ENCODE assay signal across 12 cellular contexts in the genomic region with DNA sequence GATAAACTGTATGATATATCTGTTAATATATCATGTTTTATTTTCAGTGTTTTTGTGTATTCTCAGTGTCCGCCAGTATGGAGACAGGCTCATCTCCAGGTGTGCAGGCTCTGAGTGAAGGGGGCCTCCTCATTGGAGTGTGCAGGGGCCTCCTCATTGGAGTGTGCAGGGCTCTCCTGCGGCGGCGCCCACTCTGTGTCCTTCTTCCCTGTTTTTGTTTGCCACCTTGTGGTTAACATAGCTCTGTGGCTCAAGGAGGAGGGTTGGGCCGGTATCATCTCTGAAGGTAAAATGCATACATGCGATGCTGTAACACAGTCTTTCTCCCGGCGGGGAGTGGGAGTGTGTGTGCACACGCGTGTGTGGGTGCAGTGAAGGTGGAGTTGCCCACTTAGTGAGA.
DNase-seq lines count a peak whose midpoint lies in the region; ATAC-seq and TF ChIP-seq lines count a peak whose summit lies in the region.
"Had no signal": no experiment of that assay in that cellular context is flagged by ENCODE, and none has a peak within 500 bp of the region (broad histone marks: within the 10 kb centered on the region; RNA-seq: fewer than 3 reads in every experiment).

No MANE protein-coding gene starts in this region.

- TF ChIP-seq POLR2A in HCT116 (IDR thresholded peaks at IDR 0.05; ENCODE audit: borderline replicate concordance, extremely low read depth, insufficient read depth, insufficient read length): no peak

- H3K9me3 Mint-ChIP-seq in activated T-helper 17 cell treated with anti-CD3 and anti-CD28 coated beads, Interleukin-2, amount 50 U/mL, for 72 hours: no peaks in the 10 kb centered on the region

- H3K36me3 ChIP-seq in HCT116 (ENCODE audit: control insufficient read depth in 1 of 2, insufficient read depth in 2 of 2, low read length in 2 of 2) (no peaks in the 10 kb centered on the region), WERI-Rb-1 (no peaks in the 10 kb centered on the region), smooth muscle cell (ENCODE audit: low read depth) (no peaks in the 10 kb centered on the region)
- H3K36me3 ChIP-seq: adrenal gland had no signal

- H3K4me1 ChIP-seq in HCT116 (ENCODE audit: control insufficient read depth in 1 of 2, insufficient read depth in 2 of 2, low read length in 2 of 2): peaks cover 64 to 83% of the 10 kb centered on the region in 2 experiments
- peaks cover 68% of the 10 kb centered on the region for H3K4me1 ChIP-seq in smooth muscle cell (ENCODE audit: low read depth)

- H3K27ac Mint-ChIP-seq in activated T-helper 17 cell treated with anti-CD3 and anti-CD28 coated beads, Interleukin-2, amount 50 U/mL, for 72 hours: no peak overlapping the region

- H3F3A ChIP-seq in smooth muscle cell (ENCODE audit: low read depth): peaks cover 20% of the 10 kb centered on the region

- H3K4me3 ChIP-seq in HCT116 (replicated peaks in 1 of 2; ENCODE audit: low read depth in 1 of 2, low read length in 2 of 2) (no peak overlapping the region), WERI-Rb-1 (ENCODE audit: low read depth, low read length) (no peak overlapping the region; the same call in 1 of the 2 replicates), iPS-18c (ENCODE audit: insufficient read depth, low read depth, low read length) (peak overlapping the region; percentile 58), smooth muscle cell (no peak overlapping the region)
- H3K4me3 ChIP-seq: adrenal gland had no signal

- H3K9me2 ChIP-seq in HCT116 (ENCODE audit: insufficient read depth): no peaks in the 10 kb centered on the region

- ATAC-seq in HCT116 (peak; percentile 74), HG03520 (IDR thresholded peaks at IDR 0.05; ENCODE audit: unreplicated experiment) (no peak)
- ATAC-seq in activated T-helper 17 cell treated with anti-CD3 and anti-CD28 coated beads, Interleukin-2, amount 50 U/mL, for 72 hours (replicated peaks): no peak

- 58% methylated on average over 10 of the region's 10 CpGs for WGBS in smooth muscle cell (ENCODE audit: low lambda C conversion rate)

- H3K9me3 ChIP-seq in HCT116 (ENCODE audit: control insufficient read depth in 1 of 2, insufficient read depth in 1 of 2, low read depth in 1 of 2, low read length in 2 of 2): no peaks in the 10 kb centered on the region
- H3K9me3 ChIP-seq in WERI-Rb-1 (ENCODE audit: severe bottlenecking): no peaks in the 10 kb centered on the region
- H3K9me3 ChIP-seq in iPS-18c (ENCODE audit: control insufficient read depth, insufficient read depth, low read length): no peaks in the 10 kb centered on the region
- H3K9me3 ChIP-seq in smooth muscle cell (replicated peaks; ENCODE audit: low read depth): no peaks in the 10 kb centered on the region
- H3K9me3 ChIP-seq: adrenal gland had no signal

- CTCF ChIA-PET in HCT116 (lab: Charles Lee): interaction anchor here (1.0 kb wide), 1 partner anchor 115 kb away, joined by 4 read pairs; no protein-coding TSS in a partner anchor

- H2AFZ ChIP-seq in HCT116 (ENCODE audit: low read depth, low read length, poor library complexity, severe bottlenecking) (no peak overlapping the region), smooth muscle cell (ENCODE audit: low read depth) (peak overlapping the region; percentile 81)

- no peaks in the 10 kb centered on the region for H3K36me3 Mint-ChIP-seq in activated T-helper 17 cell treated with anti-CD3 and anti-CD28 coated beads, Interleukin-2, amount 50 U/mL, for 72 hours (ENCODE audit: low read depth)

- H3K27ac ChIP-seq in HCT116 (ENCODE audit: low read depth, low read length) (peak overlapping the region; percentile 80), WERI-Rb-1 (peak overlapping the region; percentile 85), smooth muscle cell (ENCODE audit: low read depth) (peak overlapping the region; percentile 98)

- peaks cover 29% of the 10 kb centered on the region for H3K4me1 Mint-ChIP-seq in activated T-helper 17 cell treated with anti-CD3 and anti-CD28 coated beads, Interleukin-2, amount 50 U/mL, for 72 hours

- H3K27me3 Mint-ChIP-seq in activated T-helper 17 cell treated with anti-CD3 and anti-CD28 coated beads, Interleukin-2, amount 50 U/mL, for 72 hours: no peaks in the 10 kb centered on the region

- TF ChIP-seq CTCF in HCT116 (IDR thresholded peaks at IDR 0.05 in 2 of 3, conservative IDR thresholded peaks at IDR 0.05 in 1 of 3; ENCODE audit: borderline replicate concordance in 1 of 3, insufficient read depth in 1 of 3, low read depth in 2 of 3, low read length in 2 of 3) (peak; percentile 17 to 34 (median 25); a peak in 4 of 6 replicates), WERI-Rb-1 (IDR thresholded peaks at IDR 0.05; ENCODE audit: low read depth, low read length) (peak; percentile 8; the same call in 1 of the 2 replicates), smooth muscle cell (IDR thresholded peaks at IDR 0.05; ENCODE audit: borderline replicate concordance, insufficient read depth, poor library complexity, severe bottlenecking) (no peak)

- H3K4me3 Mint-ChIP-seq in activated T-helper 17 cell treated with anti-CD3 and anti-CD28 coated beads, Interleukin-2, amount 50 U/mL, for 72 hours: no peak overlapping the region

- H4K20me1 ChIP-seq in HCT116 (ENCODE audit: insufficient read depth): no peaks in the 10 kb centered on the region
- no peaks in the 10 kb centered on the region for H4K20me1 ChIP-seq in smooth muscle cell (ENCODE audit: low read depth)

- intact Hi-C loops in HCT116 (cut with micrococcal nuclease): loop anchor here (10.0 kb wide), 3 partner anchors 109 to 421 kb away; no protein-coding TSS in a partner anchor

- no TSS peak for BruUV-seq in HCT116 (replicated peaks; lab: Mats Ljungman, UMichigan)

- H3K27me3 ChIP-seq in HCT116 (ENCODE audit: insufficient read depth, low read length) (no peaks in the 10 kb centered on the region), WERI-Rb-1 (ENCODE audit: insufficient read depth, low read depth, severe bottlenecking) (no peaks in the 10 kb centered on the region), smooth muscle cell (ENCODE audit: low read depth) (no peaks in the 10 kb centered on the region)
- H3K27me3 ChIP-seq: adrenal gland had no signal

- POLR2A ChIA-PET in HCT116 (lab: Charles Lee): interaction anchor here (1.0 kb wide), 1 partner anchor 184 kb away, joined by 3 read pairs; no protein-coding TSS in a partner anchor

- H3K4me2 ChIP-seq in HCT116 (ENCODE audit: low read length): peak overlapping the region; percentile 0; the same call in 1 of the 2 replicates
- H3K4me2 ChIP-seq in smooth muscle cell: peak overlapping the region; percentile 77

- H3K9ac ChIP-seq in HCT116 (ENCODE audit: low read length) (no peak overlapping the region), smooth muscle cell (ENCODE audit: low read depth) (peak overlapping the region; percentile 83)

- TF ChIP-seq RAD21 in HCT116 (IDR thresholded peaks at IDR 0.05; ENCODE audit: low read depth): peak; percentile 64

- no peaks in the 10 kb centered on the region for H3K79me2 ChIP-seq in HCT116 (ENCODE audit: insufficient read depth, low read length)
- H3K79me2 ChIP-seq in smooth muscle cell (ENCODE audit: low read depth): no peaks in the 10 kb centered on the region

- DNase-seq in HCT116 (ENCODE audit: low read depth, low spot score) (peak; percentile 13), WERI-Rb-1 (peak; percentile 54), smooth muscle cell (lab: John Stamatoyannopoulos, UW; ENCODE audit: unreplicated experiment) (no peak), Kasumi-1 (lab: John Stamatoyannopoulos, UW) (no peak), hypothalamus (lab: John Stamatoyannopoulos, UW) (no peak)
- DNase-seq: activated CD4-positive, alpha-beta T cell treated with anti-CD3 and anti-CD28 coated beads for 48 hours; DMS153; stimulated activated CD4-positive, alpha-beta T cell treated with anti-CD3 and anti-CD28 coated beads, Interleukin-4, amount 100 ng/mL, for 24 hours had no signal

- RAD21 ChIA-PET in HCT116 (lab: Charles Lee; ENCODE audit: low non-redundant PET in 1 of 2, low total read pairs in 2 of 2, uncharacterized antibody in 2 of 2, unreplicated experiment in 2 of 2): interaction anchor here in 1 of 2 experiments (1.2 kb wide), 1 partner anchor 65 kb away, joined by 3 read pairs; no protein-coding TSS in a partner anchor

TF ChIP-seq in HCT116, 20 proteins besides CTCF, POLR2A, EP300 and RAD21:
- TF ChIP-seq, protein P1, sequence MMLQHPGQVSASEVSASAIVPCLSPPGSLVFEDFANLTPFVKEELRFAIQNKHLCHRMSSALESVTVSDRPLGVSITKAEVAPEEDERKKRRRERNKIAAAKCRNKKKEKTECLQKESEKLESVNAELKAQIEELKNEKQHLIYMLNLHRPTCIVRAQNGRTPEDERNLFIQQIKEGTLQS (IDR thresholded peaks at IDR 0.05): no peak
- no peak for TF ChIP-seq EGR1 (IDR thresholded peaks at IDR 0.05; ENCODE audit: low read depth)
- TF ChIP-seq POLR2AphosphoS5 (IDR thresholded peaks at IDR 0.05; ENCODE audit: low read depth, low read length): no peak
- TF ChIP-seq, protein P2, sequence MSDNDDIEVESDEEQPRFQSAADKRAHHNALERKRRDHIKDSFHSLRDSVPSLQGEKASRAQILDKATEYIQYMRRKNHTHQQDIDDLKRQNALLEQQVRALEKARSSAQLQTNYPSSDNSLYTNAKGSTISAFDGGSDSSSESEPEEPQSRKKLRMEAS (IDR thresholded peaks at IDR 0.05): no peak
- TF ChIP-seq JUND (IDR thresholded peaks at IDR 0.05): no peak
- TF ChIP-seq, protein P3, sequence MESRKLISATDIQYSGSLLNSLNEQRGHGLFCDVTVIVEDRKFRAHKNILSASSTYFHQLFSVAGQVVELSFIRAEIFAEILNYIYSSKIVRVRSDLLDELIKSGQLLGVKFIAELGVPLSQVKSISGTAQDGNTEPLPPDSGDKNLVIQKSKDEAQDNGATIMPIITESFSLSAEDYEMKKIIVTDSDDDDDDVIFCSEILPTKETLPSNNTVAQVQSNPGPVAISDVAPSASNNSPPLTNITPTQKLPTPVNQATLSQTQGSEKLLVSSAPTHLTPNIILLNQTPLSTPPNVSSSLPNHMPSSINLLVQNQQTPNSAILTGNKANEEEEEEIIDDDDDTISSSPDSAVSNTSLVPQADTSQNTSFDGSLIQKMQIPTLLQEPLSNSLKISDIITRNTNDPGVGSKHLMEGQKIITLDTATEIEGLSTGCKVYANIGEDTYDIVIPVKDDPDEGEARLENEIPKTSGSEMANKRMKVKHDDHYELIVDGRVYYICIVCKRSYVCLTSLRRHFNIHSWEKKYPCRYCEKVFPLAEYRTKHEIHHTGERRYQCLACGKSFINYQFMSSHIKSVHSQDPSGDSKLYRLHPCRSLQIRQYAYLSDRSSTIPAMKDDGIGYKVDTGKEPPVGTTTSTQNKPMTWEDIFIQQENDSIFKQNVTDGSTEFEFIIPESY (IDR thresholded peaks at IDR 0.05; ENCODE audit: extremely low read depth, insufficient replicate concordance, low read length): no peak
- TF ChIP-seq EZH2phosphoT487 (IDR thresholded peaks at IDR 0.05; ENCODE audit: borderline replicate concordance): no peak
- no peak for TF ChIP-seq YY1 (IDR thresholded peaks at IDR 0.05; ENCODE audit: extremely low read depth, insufficient replicate concordance, low read depth, low read length)

Comparison
In these comparisons a context has a peak if more than half of its experiments do, and no peak if none do; other contexts are left out.
1. DNase-seq: peak in HCT116 (single experiment) and WERI-Rb-1 (single experiment); none in smooth muscle cell (single experiment), Kasumi-1 (0 of 2) and hypothalamus (0 of 51).
2. Peak in every context shown above with its lines, with median percentiles within 50 percentile points of each other: H3K27ac ChIP-seq.